Comparison of ENCODE assay signal across 11 cellular contexts in genomic region chr12:114476159-114476558, GRCh38.
A peak's percentile ranks its signal among the peaks of the same experiment; 100 is the strongest.
DNase-seq lines count a peak whose midpoint lies in the region; ATAC-seq, FAIRE-seq and TF ChIP-seq lines count a peak whose summit lies in the region.
"Had no signal": no experiment of that assay in that cellular context is flagged by ENCODE, and none has a peak within 500 bp of the region (broad histone marks: within the 10 kb centered on the region; RNA-seq: fewer than 3 reads in every experiment).

No MANE protein-coding gene starts in this region.

- no peak overlapping the region for H3K27ac Mint-ChIP-seq in brain

- no peaks in the 10 kb centered on the region for H3K9me2 ChIP-seq in Loucy (replicated peaks; ENCODE audit: low read depth, low read length)

- H3K4me1 Mint-ChIP-seq in brain, result peaks cover 8% of the 10 kb centered on the region

- peak; percentile 56 to 67 for TF ChIP-seq RAD21 in liver (IDR thresholded peaks at IDR 0.05)

- 41% methylated on average over 2 of the region's 2 CpGs for WGBS in liver

- ATAC-seq in HG02678 (IDR thresholded peaks at IDR 0.05; ENCODE audit: unreplicated experiment), result no peak
- ATAC-seq in GM18870 (IDR thresholded peaks at IDR 0.05; ENCODE audit: unreplicated experiment), result no peak

- DNase-seq in D721Med (ENCODE audit: insufficient read length, low spot score) (no peak), NCI-H446 treated with DMSO at 0.1 percent for 48 hours (lab: John Stamatoyannopoulos, UW) (no peak)
- DNase-seq in effector memory CD4-positive, alpha-beta T cell, result no peak

- H3K36me3 Mint-ChIP-seq in brain, result no peaks in the 10 kb centered on the region

- no peak overlapping the region for H3K4me2 ChIP-seq in Loucy (ENCODE audit: low read depth, low read length, poor library complexity, severe bottlenecking)

- H3K9ac ChIP-seq in Loucy (ENCODE audit: low read depth, low read length, poor library complexity, severe bottlenecking) (no peak overlapping the region), liver (ENCODE audit: low read depth in 1 of 2, low read length in 2 of 2) (no peak overlapping the region)

- H2AFZ ChIP-seq in Loucy (ENCODE audit: low read length), result no peak overlapping the region

- no peak overlapping the region for H3K4me3 Mint-ChIP-seq in brain

- H3K36me3 ChIP-seq in Loucy (ENCODE audit: insufficient read depth, low read length), result no peaks in the 10 kb centered on the region
- H3K36me3 ChIP-seq in liver (ENCODE audit: control insufficient read depth in 4 of 4, insufficient read depth in 3 of 4, low read depth in 1 of 4, low read length in 3 of 4), result no peaks in the 10 kb centered on the region
- H3K36me3 ChIP-seq in effector memory CD4-positive, alpha-beta T cell (ENCODE audit: control insufficient read depth, insufficient read depth, low read length), result no peaks in the 10 kb centered on the region

- H3K9me3 ChIP-seq in Loucy (ENCODE audit: insufficient read depth, low read depth, low read length) (no peaks in the 10 kb centered on the region), liver (ENCODE audit: control insufficient read depth in 4 of 4, low read length in 3 of 4) (no peaks in the 10 kb centered on the region)
- H3K9me3 ChIP-seq in effector memory CD4-positive, alpha-beta T cell (ENCODE audit: control insufficient read depth, low read length), result no peaks in the 10 kb centered on the region

- H3K27me3 Mint-ChIP-seq in brain, result peaks cover 76% of the 10 kb centered on the region

- H3K27ac ChIP-seq in liver (ENCODE audit: low read depth in 1 of 2, low read length in 2 of 2), result no peak overlapping the region
- no peak overlapping the region for H3K27ac ChIP-seq in effector memory CD4-positive, alpha-beta T cell (ENCODE audit: insufficient read depth, low read length, poor library complexity, severe bottlenecking)
- H3K27ac ChIP-seq: HL-60 had no signal

- no peak overlapping the region for H3K4me3 ChIP-seq in Loucy (ENCODE audit: low read length, poor library complexity, severe bottlenecking)
- H3K4me3 ChIP-seq in liver (ENCODE audit: low read depth in 1 of 3, low read length in 3 of 3), result no peak overlapping the region
- H3K4me3 ChIP-seq in effector memory CD4-positive, alpha-beta T cell (ENCODE audit: insufficient read depth, low read depth, low read length, poor library complexity, severe bottlenecking), result no peak overlapping the region

- peak; percentile 36 for TF ChIP-seq CTCF in D721Med (IDR thresholded peaks at IDR 0.05; ENCODE audit: insufficient read depth, missing control alignments)
- peak; percentile 18; the same call in 1 of the 2 replicates for TF ChIP-seq CTCF in Loucy (conservative IDR thresholded peaks at IDR 0.05; ENCODE audit: low read length)
- TF ChIP-seq CTCF in brain (conservative IDR thresholded peaks at IDR 0.05), result peak; percentile 53 to 59
- peak; percentile 42 for TF ChIP-seq CTCF in liver (IDR thresholded peaks at IDR 0.05; ENCODE audit: low read depth, low read length, missing input control)

- H3K4me1 ChIP-seq in Loucy (ENCODE audit: insufficient read depth, low read length, poor library complexity, severe bottlenecking), result no peaks in the 10 kb centered on the region
- H3K4me1 ChIP-seq in liver (ENCODE audit: control insufficient read depth in 4 of 4, insufficient read depth in 4 of 4, low read length in 3 of 4), result peaks cover 0 to 13% (median 12%) of the 10 kb centered on the region in 4 donors
- peaks cover 6% of the 10 kb centered on the region for H3K4me1 ChIP-seq in effector memory CD4-positive, alpha-beta T cell (ENCODE audit: control insufficient read depth, insufficient read depth, low read length, poor library complexity, severe bottlenecking)

- H3K79me2 ChIP-seq in Loucy (ENCODE audit: insufficient read depth, low read length), result no peaks in the 10 kb centered on the region

- FAIRE-seq in D721Med (lab: Jason Lieb, UNC), result no peak
- FAIRE-seq: GM12892, TTC549 had no signal

- H4K20me1 ChIP-seq in Loucy (ENCODE audit: insufficient read depth, low read length, poor library complexity, severe bottlenecking), result no peaks in the 10 kb centered on the region

- no peaks in the 10 kb centered on the region for H3K27me3 ChIP-seq in Loucy (ENCODE audit: insufficient read depth, low read length, poor library complexity, severe bottlenecking)
- peaks cover 0 to 14% (median 6%) of the 10 kb centered on the region in 4 donors for H3K27me3 ChIP-seq in liver (ENCODE audit: control insufficient read depth in 4 of 4, insufficient read depth in 4 of 4, low read length in 3 of 4)
- H3K27me3 ChIP-seq in effector memory CD4-positive, alpha-beta T cell (replicated peaks; ENCODE audit: control insufficient read depth, insufficient read depth, low read length, poor library complexity, severe bottlenecking), result peaks cover 24% of the 10 kb centered on the region

- no peaks in the 10 kb centered on the region for H3F3A ChIP-seq in Loucy (ENCODE audit: low read depth)

- H3K9me3 Mint-ChIP-seq in brain, result peaks cover 0 to 2% (median 0%) of the 10 kb centered on the region in 5 experiments

TF ChIP-seq in liver, 16 proteins besides CTCF, POLR2A, EP300 and RAD21:
- no peak for TF ChIP-seq GABPA (IDR thresholded peaks at IDR 0.05 in 1 of 2, conservative IDR thresholded peaks at IDR 0.05 in 1 of 2)
- TF ChIP-seq EGR1 (IDR thresholded peaks at IDR 0.05; ENCODE audit: low read depth in 2 of 2), result no peak
- TF ChIP-seq FOXA2 (IDR thresholded peaks at IDR 0.05), result no peak
